ENCODE assay signal across 16 cellular contexts in the genomic region with DNA sequence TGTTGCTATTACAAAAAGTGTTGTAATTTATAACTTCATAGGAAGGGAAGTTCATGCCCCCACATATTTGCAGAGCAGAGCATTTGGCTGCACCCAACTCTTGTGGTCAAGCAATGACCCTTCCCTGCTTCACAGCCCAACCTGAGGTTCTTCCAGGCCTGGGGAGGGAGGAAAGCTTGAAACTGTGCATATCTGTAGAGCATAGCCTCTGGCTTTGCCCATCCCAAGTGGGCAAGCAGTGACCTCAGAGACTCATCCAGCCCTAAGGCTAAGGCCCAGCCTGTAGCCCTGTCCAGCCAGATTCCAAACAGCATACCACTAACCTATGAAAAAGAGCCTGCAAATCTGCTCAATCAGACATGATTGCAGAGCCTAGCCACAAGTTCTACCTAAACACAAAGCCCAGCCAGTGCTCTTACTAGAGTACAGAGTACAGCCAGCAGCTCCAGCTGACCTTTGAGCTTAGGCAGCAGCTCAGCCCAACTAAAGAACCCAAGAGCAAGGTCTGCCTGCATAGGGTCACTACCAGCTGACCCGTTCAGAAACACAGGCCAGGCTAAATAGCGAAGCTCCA. TPM values are rescaled to one million over a fixed set of nuclear protein-coding genes. Genes with fewer than 3 reads are reported as not detected.
A peak's percentile ranks its signal among the peaks of the same experiment; 100 is the strongest.
DNase-seq lines count a peak whose midpoint lies in the region; FAIRE-seq and TF ChIP-seq lines count a peak whose summit lies in the region.
"Had no signal": no experiment of that assay in that cellular context is flagged by ENCODE, and none has a peak within 500 bp of the region (broad histone marks: within the 10 kb centered on the region; RNA-seq: fewer than 3 reads in every experiment).

No MANE protein-coding gene starts in this region.

- peak overlapping the region; percentile 45 for H3K4me3 Mint-ChIP-seq in activated T-helper 1 cell treated with anti-CD3 and anti-CD28 coated beads, Interleukin-12 subunit alpha, Interleukin-12 subunit beta, Interleukin-2, Interleukin-4 antibody, amounts not matched to agents 30 ng/mL and 10 ng/mL and 1 ng/mL, durations not matched to agents 14 hours and 24 hours and 36 hours

- no peak overlapping the region for H3K27ac Mint-ChIP-seq in activated T-helper 1 cell treated with anti-CD3 and anti-CD28 coated beads, Interleukin-12 subunit alpha, Interleukin-12 subunit beta, Interleukin-2, Interleukin-4 antibody, amounts not matched to agents 30 ng/mL and 10 ng/mL and 1 ng/mL, durations not matched to agents 14 hours and 24 hours and 36 hours

- H3K27me3 Mint-ChIP-seq in activated T-helper 1 cell treated with anti-CD3 and anti-CD28 coated beads, Interleukin-12 subunit alpha, Interleukin-12 subunit beta, Interleukin-2, Interleukin-4 antibody, amounts not matched to agents 30 ng/mL and 10 ng/mL and 1 ng/mL, durations not matched to agents 14 hours and 24 hours and 36 hours (ENCODE audit: insufficient read depth): no peaks in the 10 kb centered on the region

- intact Hi-C loops in activated T-helper 1 cell treated with anti-CD3 and anti-CD28 coated beads, Interleukin-12 subunit alpha, Interleukin-12 subunit beta, Interleukin-2, Interleukin-4 antibody, amounts not matched to agents 30 ng/mL and 10 ng/mL and 1 ng/mL, durations not matched to agents 14 hours and 24 hours and 36 hours (cut with micrococcal nuclease): loop anchor here (1.0 kb wide), 1 partner anchor 9 kb away; no protein-coding TSS in a partner anchor

- H3K4me1 Mint-ChIP-seq in activated T-helper 1 cell treated with anti-CD3 and anti-CD28 coated beads, Interleukin-12 subunit alpha, Interleukin-12 subunit beta, Interleukin-2, Interleukin-4 antibody, amounts not matched to agents 30 ng/mL and 10 ng/mL and 1 ng/mL, durations not matched to agents 14 hours and 24 hours and 36 hours (ENCODE audit: low read depth): peaks cover 90% of the 10 kb centered on the region

- H3K36me3 Mint-ChIP-seq in activated T-helper 1 cell treated with anti-CD3 and anti-CD28 coated beads, Interleukin-12 subunit alpha, Interleukin-12 subunit beta, Interleukin-2, Interleukin-4 antibody, amounts not matched to agents 30 ng/mL and 10 ng/mL and 1 ng/mL, durations not matched to agents 14 hours and 24 hours and 36 hours (ENCODE audit: low read depth): peaks cover 36% of the 10 kb centered on the region

- no peak for FAIRE-seq in D721Med (lab: Jason Lieb, UNC)
- FAIRE-seq: HTR-8/SVneo had no signal

- TF ChIP-seq CTCF in D721Med (IDR thresholded peaks at IDR 0.05; ENCODE audit: insufficient read depth, missing control alignments): no peak

- DNase-seq in AML-193 (lab: John Stamatoyannopoulos, UW): peak; percentile 28 to 36
- DNase-seq in EH (ENCODE audit: low read depth): peak; percentile 32
- DNase-seq in activated T-helper 1 cell treated with anti-CD3 and anti-CD28 coated beads, Interleukin-12 subunit alpha, Interleukin-12 subunit beta, Interleukin-2, Interleukin-4 antibody, amounts not matched to agents 30 ng/mL and 10 ng/mL and 1 ng/mL, durations not matched to agents 14 hours and 24 hours and 36 hours (ENCODE audit: low spot score): no peak
- DNase-seq in kidney tubule cell (ENCODE audit: low spot score): peak; percentile 49
- no peak for DNase-seq in GF-D8 (lab: John Stamatoyannopoulos, UW)
- DNase-seq in hypothalamus (lab: John Stamatoyannopoulos, UW): no peak
- no peak for DNase-seq in D721Med (ENCODE audit: insufficient read length, low spot score)
- DNase-seq in GOT3 (lab: John Stamatoyannopoulos, UW): no peak
- DNase-seq: activated CD4-positive, alpha-beta T cell treated with anti-CD3 and anti-CD28 coated beads for 4 hours; activated effector memory CD4-positive, alpha-beta T cell treated with Interleukin-2 at 50 U/mL for 16 hours; effector CD8-positive, alpha-beta T cell; kidney glomerular epithelial cell; NCI-H2171 had no signal

- peaks cover 39% of the 10 kb centered on the region for H3K9me3 Mint-ChIP-seq in activated T-helper 1 cell treated with anti-CD3 and anti-CD28 coated beads, Interleukin-12 subunit alpha, Interleukin-12 subunit beta, Interleukin-2, Interleukin-4 antibody, amounts not matched to agents 30 ng/mL and 10 ng/mL and 1 ng/mL, durations not matched to agents 14 hours and 24 hours and 36 hours

RNA-seq across cellular contexts. Expression of a gene that starts 14.4 kb away (rescaled TPM):
- 134 and 135 TPM in 2 replicates for total RNA-seq in activated T-helper 1 cell treated with anti-CD3 and anti-CD28 coated beads, Interleukin-12 subunit alpha, Interleukin-12 subunit beta, Interleukin-2, Interleukin-4 antibody, amounts not matched to agents 30 ng/mL and 10 ng/mL and 1 ng/mL, durations not matched to agents 14 hours and 24 hours and 36 hours

RNA-seq across cellular contexts. Expression of a gene that starts 27.0 kb away (rescaled TPM):
- total RNA-seq in activated T-helper 1 cell treated with anti-CD3 and anti-CD28 coated beads, Interleukin-12 subunit alpha, Interleukin-12 subunit beta, Interleukin-2, Interleukin-4 antibody, amounts not matched to agents 30 ng/mL and 10 ng/mL and 1 ng/mL, durations not matched to agents 14 hours and 24 hours and 36 hours: not detected in 2 replicates
- total RNA-seq: posterior vena cava, thoracic aorta had no signal

RNA-seq across cellular contexts. Expression of a gene that starts 35.9 kb away (rescaled TPM):
- 0.73 TPM in 1 of 2 replicates, not detected in the other for total RNA-seq in activated T-helper 1 cell treated with anti-CD3 and anti-CD28 coated beads, Interleukin-12 subunit alpha, Interleukin-12 subunit beta, Interleukin-2, Interleukin-4 antibody, amounts not matched to agents 30 ng/mL and 10 ng/mL and 1 ng/mL, durations not matched to agents 14 hours and 24 hours and 36 hours

RNA-seq across cellular contexts. Expression of a gene that starts 39.3 kb away (rescaled TPM):
- 107 and 110 TPM in 2 replicates for total RNA-seq in activated T-helper 1 cell treated with anti-CD3 and anti-CD28 coated beads, Interleukin-12 subunit alpha, Interleukin-12 subunit beta, Interleukin-2, Interleukin-4 antibody, amounts not matched to agents 30 ng/mL and 10 ng/mL and 1 ng/mL, durations not matched to agents 14 hours and 24 hours and 36 hours

Comparison
In these comparisons a context has a peak if more than half of its experiments do, and no peak if none do; other contexts are left out.
1. DNase-seq: peak in AML-193 (2 of 2), EH (single experiment) and kidney tubule cell (single experiment); none in activated T-helper 1 cell treated with anti-CD3 and anti-CD28 coated beads, Interleukin-12 subunit alpha, Interleukin-12 subunit beta, Interleukin-2, Interleukin-4 antibody, amounts not matched to agents 30 ng/mL and 10 ng/mL and 1 ng/mL, durations not matched to agents 14 hours and 24 hours and 36 hours (single experiment), GF-D8 (single experiment), hypothalamus (0 of 51), D721Med (single experiment) and GOT3 (single experiment).